Comparison of ENCODE assay signal across 17 cellular contexts in genomic region chr2:63345285-63345633, GRCh38.
A peak's percentile ranks its signal among the peaks of the same experiment; 100 is the strongest.
DNase-seq lines count a peak whose midpoint lies in the region; ATAC-seq and TF ChIP-seq lines count a peak whose summit lies in the region.
"Had no signal": no experiment of that assay in that cellular context is flagged by ENCODE, and none has a peak within 500 bp of the region (broad histone marks: within the 10 kb centered on the region; RNA-seq: fewer than 3 reads in every experiment).

No MANE protein-coding gene starts in this region.

- TF ChIP-seq POLR2A in transverse colon (IDR thresholded peaks at IDR 0.05) = no peak

- peak; percentile 71 for ATAC-seq in Right ventricle myocardium superior (ENCODE audit: poor library complexity)
- ATAC-seq in HG03442 (IDR thresholded peaks at IDR 0.05; ENCODE audit: unreplicated experiment) = peak; percentile 2
- peak; percentile 88 for ATAC-seq in left ventricle myocardium superior
- peak; percentile 91 to 100 (median 96) for ATAC-seq in psoas muscle
- ATAC-seq: HCT116 had no signal

- peaks cover 2% of the 10 kb centered on the region for H3K36me3 Mint-ChIP-seq in progenitor cell of endocrine pancreas (ENCODE audit: insufficient read depth)

- H3K4me1 ChIP-seq in left ventricle myocardium inferior = peaks cover 11% of the 10 kb centered on the region
- peaks cover 19% of the 10 kb centered on the region for H3K4me1 ChIP-seq in psoas muscle
- H3K4me1 ChIP-seq in transverse colon = no peaks in the 10 kb centered on the region
- H3K4me1 ChIP-seq: BLaER1, Caco-2 had no signal

- no peak for TF ChIP-seq EP300 in transverse colon (IDR thresholded peaks at IDR 0.05; ENCODE audit: low read depth)

- H3K27me3 ChIP-seq in left ventricle myocardium inferior (ENCODE audit: low read depth) = no peaks in the 10 kb centered on the region
- no peaks in the 10 kb centered on the region for H3K27me3 ChIP-seq in psoas muscle (ENCODE audit: insufficient read depth in 3 of 3, low read length in 2 of 3)
- no peaks in the 10 kb centered on the region for H3K27me3 ChIP-seq in transverse colon
- H3K27me3 ChIP-seq: BLaER1 had no signal

- in situ Hi-C loops in transverse colon (cut with MboI; ENCODE audit: low pct_ligation_motif_present in 1 of 4, low pct_unique_long_range_greater_than_20kb in 1 of 4, low sequenced_read_pairs in 3 of 4) = no loop called here

- H3K9me3 Mint-ChIP-seq in progenitor cell of endocrine pancreas (ENCODE audit: low read depth) = peaks cover 19% of the 10 kb centered on the region

- intact Hi-C loops in Right ventricle myocardium superior (cut with DNase I) = no loop called here
- intact Hi-C loops in left ventricle myocardium inferior (cut with micrococcal nuclease) = no loop called here
- intact Hi-C loops in left ventricle myocardium superior (cut with micrococcal nuclease) = no loop called here
- intact Hi-C loops in psoas muscle (cut with DNase I) = no loop called here
- intact Hi-C loops in transverse colon (cut with DNase I; ENCODE audit: low total_unique reads) = no loop called here

- H3K4me1 Mint-ChIP-seq in progenitor cell of endocrine pancreas (ENCODE audit: low read depth) = no peaks in the 10 kb centered on the region
- H3K4me1 Mint-ChIP-seq: CD8-positive, alpha-beta memory T cell had no signal

- H3K27ac Mint-ChIP-seq in progenitor cell of endocrine pancreas = no peak overlapping the region
- H3K27ac Mint-ChIP-seq: CD8-positive, alpha-beta memory T cell had no signal

- H3K36me3 ChIP-seq in left ventricle myocardium inferior (peaks cover 15% of the 10 kb centered on the region), psoas muscle (ENCODE audit: insufficient read depth in 1 of 2, low read depth in 1 of 2) (no peaks in the 10 kb centered on the region), transverse colon (no peaks in the 10 kb centered on the region)
- H3K36me3 ChIP-seq: BLaER1 had no signal

- H3K4me3 Mint-ChIP-seq in progenitor cell of endocrine pancreas (ENCODE audit: low read depth) = no peak overlapping the region
- H3K4me3 Mint-ChIP-seq: CD8-positive, alpha-beta memory T cell had no signal

- no peak overlapping the region for H3K4me3 ChIP-seq in left ventricle myocardium inferior
- no peak overlapping the region for H3K4me3 ChIP-seq in psoas muscle
- no peak overlapping the region for H3K4me3 ChIP-seq in transverse colon
- H3K4me3 ChIP-seq: BLaER1, GM23248 had no signal

- WGBS in psoas muscle, 3 donors = 24 to 59% (median 52%) methylated on average over 1 of the region's 1 CpG
- WGBS in transverse colon (ENCODE audit: low coverage in 1 of 2), 2 donors = 100% methylated on average over 1 of the region's 1 CpG; no CpG with 5 or more reads in 1 of the 2 donors

- H3K9me3 ChIP-seq in left ventricle myocardium inferior (replicated peaks) (peaks cover 32% of the 10 kb centered on the region), psoas muscle (peaks cover 8% of the 10 kb centered on the region), transverse colon (peaks cover 19 to 22% of the 10 kb centered on the region in 2 donors)

- DNase-seq in Right ventricle myocardium superior (no peak), left ventricle myocardium inferior (no peak), left ventricle myocardium superior (no peak), psoas muscle (no peak), progenitor cell of endocrine pancreas (ENCODE audit: low spot score, unreplicated experiment) (no peak), transverse colon (no peak)
- no peak for DNase-seq in effector CD4-positive, alpha-beta T cell
- DNase-seq: 8988T; AML-193; Caco-2; CD8-positive, alpha-beta memory T cell; DND-41; GF-D8; GM23248 had no signal

- no peaks in the 10 kb centered on the region for H3K27me3 Mint-ChIP-seq in progenitor cell of endocrine pancreas
- H3K27me3 Mint-ChIP-seq: CD8-positive, alpha-beta memory T cell had no signal

- H3K27ac ChIP-seq in left ventricle myocardium inferior (replicated peaks) (no peak overlapping the region), psoas muscle (peak overlapping the region; percentile 67), transverse colon (no peak overlapping the region)
- H3K27ac ChIP-seq: BLaER1, GM23248 had no signal

- TF ChIP-seq CTCF in left ventricle myocardium inferior (IDR thresholded peaks at IDR 0.05; ENCODE audit: borderline replicate concordance) (no peak), psoas muscle (IDR thresholded peaks at IDR 0.05) (no peak), progenitor cell of endocrine pancreas (IDR thresholded peaks at IDR 0.05; ENCODE audit: unreplicated experiment) (no peak), transverse colon (IDR thresholded peaks at IDR 0.05) (no peak)

Comparison
In these comparisons a context has a peak if more than half of its experiments do, and no peak if none do; other contexts are left out.
1. ATAC-seq: peak in every context shown above with its lines; median percentile 96 in psoas muscle; 88 in left ventricle myocardium superior; 71 in Right ventricle myocardium superior; 2 in HG03442.